In the genomic region with DNA sequence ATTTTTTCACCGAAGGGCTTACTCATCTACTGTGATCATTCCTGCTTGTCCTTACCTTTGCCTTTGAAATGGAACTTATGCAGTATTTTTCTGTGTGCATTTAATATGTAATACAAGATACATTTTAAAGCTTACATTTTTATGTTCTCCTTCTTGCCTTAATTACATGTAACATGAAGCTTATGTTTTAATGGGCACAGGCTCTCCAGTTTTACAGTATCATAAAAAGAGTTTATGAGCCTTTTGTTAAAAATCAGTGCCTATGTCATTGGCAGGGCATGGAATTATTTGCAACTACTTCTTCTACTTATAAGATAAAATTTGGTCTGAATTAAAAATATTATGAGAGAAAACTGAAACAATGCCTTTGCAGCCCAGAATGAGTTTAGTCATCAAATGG, we compare ENCODE assay signal across 35 cellular contexts. TPM values are rescaled to one million over a fixed set of nuclear protein-coding genes. Genes with fewer than 3 reads are reported as not detected.
"Had no signal": no experiment of that assay in that cellular context is flagged by ENCODE, and none has a peak within 500 bp of the region (broad histone marks: within the 10 kb centered on the region; RNA-seq: fewer than 3 reads in every experiment).

No MANE protein-coding gene starts in this region.

- H3K4me2 ChIP-seq: KMS-11, SK-N-SH had no signal

- H3K36me3 Mint-ChIP-seq: activated CD4-positive, alpha-beta memory T cell treated with anti-CD3 and anti-CD28 coated beads for 36 hours; activated CD8-positive, alpha-beta memory T cell treated with anti-CD3 and anti-CD28 coated beads, Interleukin-2, amount 10 ng/mL, durations not matched to agents 7 days and 5 days; activated naive CD8-positive, alpha-beta T cell treated with anti-CD3 and anti-CD28 coated beads for 36 hours had no signal

- DNase-seq: activated CD4-positive, alpha-beta memory T cell treated with anti-CD3 and anti-CD28 coated beads for 36 hours; activated CD4-positive, alpha-beta T cell treated with anti-CD3 and anti-CD28 coated beads for 4 hours; activated CD4-positive, alpha-beta T cell treated with anti-CD3 and anti-CD28 coated beads, Interleukin-2, amount 50 U/mL, for 1 hour; activated CD8-positive, alpha-beta memory T cell treated with anti-CD3 and anti-CD28 coated beads for 24 hours; activated CD8-positive, alpha-beta memory T cell treated with anti-CD3 and anti-CD28 coated beads, Interleukin-2, amount 10 ng/mL, durations not matched to agents 7 days and 5 days; activated CD8-positive, alpha-beta memory T cell treated with anti-CD3 and anti-CD28 coated beads, Interleukin-2, amount 50 U/mL, for 48 hours; activated effector memory CD4-positive, alpha-beta T cell treated with anti-CD3 and anti-CD28 coated beads, Interleukin-2, amount 50 U/mL, for 16 hours; activated naive CD4-positive, alpha-beta T cell; activated naive CD4-positive, alpha-beta T cell treated with anti-CD3 and anti-CD28 coated beads, Interleukin-2, amount 50 U/mL, for 16 hours; activated naive CD8-positive, alpha-beta T cell treated with anti-CD3 and anti-CD28 coated beads for 36 hours; activated T-cell treated with anti-CD3 and anti-CD28 coated beads, Interleukin-2, amount 50 U/mL, for 48 hours; amniotic stem cell; NCI-H1092 treated with DMSO at 0.1 percent for 48 hours; NCI-H1417; NCI-H146; NCI-H187; NCI-H2029 treated with DMSO at 0.1 percent for 48 hours; NCI-H345; NCI-H524 treated with DMSO at 0.1 percent for 48 hours; NCI-H748 treated with DMSO at 0.1 percent for 48 hours; NK-92 treated with Interleukin-12 subunit alpha and Interleukin-12 subunit beta, amount 100 ng/mL, for 24 hours; PC-3; Peyer's patch; Right ventricle myocardium superior; SK-N-SH had no signal

- H3K4me3 Mint-ChIP-seq: activated CD4-positive, alpha-beta memory T cell treated with anti-CD3 and anti-CD28 coated beads for 36 hours; activated CD8-positive, alpha-beta memory T cell treated with anti-CD3 and anti-CD28 coated beads, Interleukin-2, amount 10 ng/mL, durations not matched to agents 7 days and 5 days; activated naive CD8-positive, alpha-beta T cell treated with anti-CD3 and anti-CD28 coated beads for 36 hours; central memory CD8-positive, alpha-beta T cell; T-helper 1 cell treated with Interleukin-12 subunit alpha and Interleukin-12 subunit beta and Interleukin-4 antibody, amounts not matched to agents 30 μg/mL and 1 μg/mL, for 36 hours; T-helper 2 cell treated with Interferon-gamma antibody and Interleukin-4, amounts not matched to agents 5 μg/mL and 100 μg/mL, for 36 hours had no signal

- H3K27ac Mint-ChIP-seq: activated CD4-positive, alpha-beta memory T cell treated with anti-CD3 and anti-CD28 coated beads for 36 hours; activated CD8-positive, alpha-beta memory T cell treated with anti-CD3 and anti-CD28 coated beads, Interleukin-2, amount 10 ng/mL, durations not matched to agents 7 days and 5 days; activated naive CD8-positive, alpha-beta T cell treated with anti-CD3 and anti-CD28 coated beads for 36 hours; T-helper 1 cell treated with Interleukin-12 subunit alpha and Interleukin-12 subunit beta and Interleukin-4 antibody, amounts not matched to agents 30 μg/mL and 1 μg/mL, for 36 hours; T-helper 2 cell treated with Interferon-gamma antibody and Interleukin-4, amounts not matched to agents 5 μg/mL and 100 μg/mL, for 36 hours had no signal

- H3K36me3 ChIP-seq: cardiac muscle cell, Peyer's patch had no signal

- H3K9ac ChIP-seq: KMS-11, SK-N-SH had no signal

- H3K4me3 ChIP-seq: ascending aorta, cardiac muscle cell, Peyer's patch, SJSA1 had no signal

- H3K9me3 ChIP-seq: ascending aorta, Peyer's patch, SJSA1, SK-N-SH had no signal

- H3K9me3 Mint-ChIP-seq: activated CD4-positive, alpha-beta memory T cell treated with anti-CD3 and anti-CD28 coated beads for 36 hours; activated naive CD8-positive, alpha-beta T cell treated with anti-CD3 and anti-CD28 coated beads for 36 hours; central memory CD8-positive, alpha-beta T cell; T-helper 1 cell treated with Interleukin-12 subunit alpha and Interleukin-12 subunit beta and Interleukin-4 antibody, amounts not matched to agents 30 μg/mL and 1 μg/mL, for 36 hours; T-helper 2 cell treated with Interferon-gamma antibody and Interleukin-4, amounts not matched to agents 5 μg/mL and 100 μg/mL, for 36 hours had no signal

- H3K27ac ChIP-seq: ascending aorta, cardiac muscle cell, KMS-11, Peyer's patch had no signal

- H3K4me1 ChIP-seq: ascending aorta, Peyer's patch had no signal

- H3K4me1 Mint-ChIP-seq: activated CD8-positive, alpha-beta memory T cell treated with anti-CD3 and anti-CD28 coated beads, Interleukin-2, amount 10 ng/mL, durations not matched to agents 7 days and 5 days; activated naive CD8-positive, alpha-beta T cell treated with anti-CD3 and anti-CD28 coated beads for 36 hours; central memory CD8-positive, alpha-beta T cell had no signal

- ATAC-seq: activated CD4-positive, CD25-positive, alpha-beta regulatory T cell treated with anti-CD3 and anti-CD28 coated beads, Interleukin-2, amount 50 U/mL, for 24 hours; activated CD8-positive, alpha-beta memory T cell treated with anti-CD3 and anti-CD28 coated beads, Interleukin-2, amount 10 ng/mL, durations not matched to agents 7 days and 5 days; PC-3 had no signal

- H3K9me2 ChIP-seq: SK-N-SH had no signal

- H3K27me3 ChIP-seq: ascending aorta, cardiac muscle cell, Peyer's patch, SJSA1 had no signal

RNA-seq across cellular contexts. Expression of gene WNT16, which starts 28.1 kb away (rescaled TPM):
- total RNA-seq: activated CD4-positive, alpha-beta memory T cell treated with anti-CD3 and anti-CD28 coated beads for 36 hours; activated CD8-positive, alpha-beta memory T cell treated with anti-CD3 and anti-CD28 coated beads, Interleukin-2, amount 10 ng/mL, durations not matched to agents 7 days and 5 days; activated naive CD8-positive, alpha-beta T cell treated with anti-CD3 and anti-CD28 coated beads for 36 hours; ascending aorta; cardiac muscle cell; chondrocyte; NCI-H460; PC-3; Peyer's patch; Right ventricle myocardium superior; SJSA1 had no signal
- polyA plus RNA-seq: cardiac muscle cell had no signal
